40 cellular contexts compared by ENCODE assay signal in genomic region chr3:48416091-48416505, GRCh38. TPM values are rescaled to one million over a fixed set of nuclear protein-coding genes. Genes with fewer than 3 reads are reported as not detected.
"Had no signal": no experiment of that assay in that cellular context is flagged by ENCODE, and none has a peak within 500 bp of the region (broad histone marks: within the 10 kb centered on the region; RNA-seq: fewer than 3 reads in every experiment).

No MANE protein-coding gene starts in this region.

- H3K4me1 ChIP-seq: adrenal gland, body of pancreas had no signal

- H3K9me3 Mint-ChIP-seq: activated CD4-positive, alpha-beta memory T cell treated with anti-CD3 and anti-CD28 coated beads for 36 hours; activated CD4-positive, alpha-beta T cell treated with anti-CD3 and anti-CD28 coated beads, Interleukin-2, amount 10 ng/mL, durations not matched to agents 24 days and 14 days; activated naive CD4-positive, alpha-beta T cell treated with anti-CD3 and anti-CD28 coated beads for 36 hours; activated naive CD8-positive, alpha-beta T cell treated with anti-CD3 and anti-CD28 coated beads for 36 hours; activated T-helper 1 cell treated with anti-CD3 and anti-CD28 coated beads, Interleukin-12 subunit alpha, Interleukin-12 subunit beta, Interleukin-2, Interleukin-4 antibody, amounts not matched to agents 30 ng/mL and 10 ng/mL and 1 ng/mL, durations not matched to agents 14 hours and 24 hours and 36 hours; effector memory CD8-positive, alpha-beta T cell; immature natural killer cell; natural killer cell; stimulated activated memory B cell treated with anti-CD40 and anti-IgM and Interleukin-4, amounts not matched to agents 10 μg/mL and 1 μg/mL and 100 μg/mL, for 72 hours; stimulated activated naive CD8-positive, alpha-beta T cell treated with anti-CD3 and anti-CD28 coated beads, Interleukin-15, amount 100 ng/mL, for 72 hours had no signal

- H3K4me3 ChIP-seq: adrenal gland, body of pancreas, coronary artery, gastroesophageal sphincter, lung, sigmoid colon, tibial artery had no signal

- H3K27ac Mint-ChIP-seq: activated CD4-positive, alpha-beta memory T cell treated with anti-CD3 and anti-CD28 coated beads for 36 hours; activated CD4-positive, alpha-beta T cell treated with anti-CD3 and anti-CD28 coated beads, Interleukin-2, amount 10 ng/mL, durations not matched to agents 24 days and 14 days; activated naive CD4-positive, alpha-beta T cell treated with anti-CD3 and anti-CD28 coated beads for 36 hours; activated naive CD8-positive, alpha-beta T cell treated with anti-CD3 and anti-CD28 coated beads for 36 hours; activated T-helper 1 cell treated with anti-CD3 and anti-CD28 coated beads, Interleukin-12 subunit alpha, Interleukin-12 subunit beta, Interleukin-2, Interleukin-4 antibody, amounts not matched to agents 30 ng/mL and 10 ng/mL and 1 ng/mL, durations not matched to agents 14 hours and 24 hours and 36 hours; effector memory CD8-positive, alpha-beta T cell; immature natural killer cell; natural killer cell; stimulated activated memory B cell treated with anti-CD40 and anti-IgM and Interleukin-4, amounts not matched to agents 10 μg/mL and 1 μg/mL and 100 μg/mL, for 72 hours had no signal

- DNase-seq: activated CD4-positive, alpha-beta memory T cell treated with anti-CD3 and anti-CD28 coated beads for 36 hours; activated CD4-positive, alpha-beta T cell treated with anti-CD3 and anti-CD28 coated beads, Interleukin-2, amount 10 ng/mL, durations not matched to agents 24 days and 14 days; activated CD4-positive, CD25-positive, alpha-beta regulatory T cell treated with anti-CD3 and anti-CD28 coated beads, Interleukin-2, amount 50 U/mL, for 72 hours; activated CD8-positive, alpha-beta memory T cell treated with anti-CD3 and anti-CD28 coated beads, Interleukin-2, amount 50 U/mL, for 4 hours; activated effector memory CD4-positive, alpha-beta T cell treated with anti-CD3 and anti-CD28 coated beads, Interleukin-2, amount 50 U/mL, for 16 hours; activated naive CD4-positive, alpha-beta T cell treated with anti-CD3 and anti-CD28 coated beads for 36 hours; activated naive CD8-positive, alpha-beta T cell treated with anti-CD3 and anti-CD28 coated beads for 36 hours; activated T-cell treated with anti-CD3 and anti-CD28 coated beads, Interleukin-2, amount 50 U/mL, for 1 hour; adrenal gland; body of pancreas; cerebellar nuclear complex; effector memory CD8-positive, alpha-beta T cell; hypothalamus; immature natural killer cell; mesendoderm; natural killer cell; small intestine; stimulated activated CD4-positive, alpha-beta T cell treated with anti-CD3 and anti-CD28 coated beads, Interleukin-1b, Interleukin-23, amount 100 ng/mL, for 48 hours; stimulated activated CD4-positive, alpha-beta T cell treated with anti-CD3 and anti-CD28 coated beads, Interleukin-4, amount 100 ng/mL, for 4 hours; stimulated activated CD8-positive, alpha-beta memory T cell treated with anti-CD3 and anti-CD28 coated beads, Interleukin-4, amount 100 ng/mL, for 48 hours; stimulated activated naive CD8-positive, alpha-beta T cell treated with anti-CD3 and anti-CD28 coated beads, Interleukin-15, amount 100 ng/mL, for 72 hours; T-helper 2 cell had no signal

- H3K9me3 ChIP-seq: adrenal gland, body of pancreas, gastroesophageal sphincter, sigmoid colon, tibial artery had no signal

- H3K36me3 Mint-ChIP-seq: activated CD4-positive, alpha-beta memory T cell treated with anti-CD3 and anti-CD28 coated beads for 36 hours; activated naive CD8-positive, alpha-beta T cell treated with anti-CD3 and anti-CD28 coated beads for 36 hours; immature natural killer cell; natural killer cell; stimulated activated memory B cell treated with anti-CD40 and anti-IgM and Interleukin-4, amounts not matched to agents 10 μg/mL and 1 μg/mL and 100 μg/mL, for 72 hours had no signal

- H3K27me3 Mint-ChIP-seq: activated CD4-positive, alpha-beta memory T cell treated with anti-CD3 and anti-CD28 coated beads for 36 hours; activated CD4-positive, alpha-beta T cell treated with anti-CD3 and anti-CD28 coated beads, Interleukin-2, amount 10 ng/mL, durations not matched to agents 24 days and 14 days; activated naive CD8-positive, alpha-beta T cell treated with anti-CD3 and anti-CD28 coated beads for 36 hours; effector memory CD8-positive, alpha-beta T cell; stimulated activated naive CD8-positive, alpha-beta T cell treated with anti-CD3 and anti-CD28 coated beads, Interleukin-15, amount 100 ng/mL, for 72 hours had no signal

- H3K27ac ChIP-seq: adrenal gland, body of pancreas had no signal

- H3K4me1 Mint-ChIP-seq: activated CD4-positive, alpha-beta T cell treated with anti-CD3 and anti-CD28 coated beads, Interleukin-2, amount 10 ng/mL, durations not matched to agents 24 days and 14 days; activated naive CD8-positive, alpha-beta T cell treated with anti-CD3 and anti-CD28 coated beads for 36 hours; immature natural killer cell; natural killer cell; stimulated activated memory B cell treated with anti-CD40 and anti-IgM and Interleukin-4, amounts not matched to agents 10 μg/mL and 1 μg/mL and 100 μg/mL, for 72 hours; stimulated activated naive CD8-positive, alpha-beta T cell treated with anti-CD3 and anti-CD28 coated beads, Interleukin-15, amount 100 ng/mL, for 72 hours had no signal

- H3K27me3 ChIP-seq: adrenal gland, body of pancreas, gastroesophageal sphincter, sigmoid colon, tibial artery had no signal

- H3K4me3 Mint-ChIP-seq: activated CD4-positive, alpha-beta memory T cell treated with anti-CD3 and anti-CD28 coated beads for 36 hours; activated CD4-positive, alpha-beta T cell treated with anti-CD3 and anti-CD28 coated beads, Interleukin-2, amount 10 ng/mL, durations not matched to agents 24 days and 14 days; activated naive CD4-positive, alpha-beta T cell treated with anti-CD3 and anti-CD28 coated beads for 36 hours; activated naive CD8-positive, alpha-beta T cell treated with anti-CD3 and anti-CD28 coated beads for 36 hours; activated T-helper 1 cell treated with anti-CD3 and anti-CD28 coated beads, Interleukin-12 subunit alpha, Interleukin-12 subunit beta, Interleukin-2, Interleukin-4 antibody, amounts not matched to agents 30 ng/mL and 10 ng/mL and 1 ng/mL, durations not matched to agents 14 hours and 24 hours and 36 hours; effector memory CD8-positive, alpha-beta T cell; immature natural killer cell; natural killer cell; stimulated activated memory B cell treated with anti-CD40 and anti-IgM and Interleukin-4, amounts not matched to agents 10 μg/mL and 1 μg/mL and 100 μg/mL, for 72 hours; stimulated activated naive CD8-positive, alpha-beta T cell treated with anti-CD3 and anti-CD28 coated beads, Interleukin-15, amount 100 ng/mL, for 72 hours had no signal

- ATAC-seq: body of pancreas; effector memory CD8-positive, alpha-beta T cell; gastroesophageal sphincter; left lobe of liver; natural killer cell; stimulated activated memory B cell treated with anti-CD40 and anti-IgM and Interleukin-4, amounts not matched to agents 10 μg/mL and 1 μg/mL and 100 μg/mL, for 72 hours; stimulated activated naive CD8-positive, alpha-beta T cell treated with anti-CD3 and anti-CD28 coated beads, Interleukin-15, amount 100 ng/mL, for 72 hours had no signal

RNA-seq across cellular contexts. Expression of gene FBXW12, which starts 44.1 kb away (rescaled TPM):
- total RNA-seq: activated CD4-positive, alpha-beta memory T cell treated with anti-CD3 and anti-CD28 coated beads for 36 hours; activated CD8-positive, alpha-beta memory T cell treated with anti-CD3 and anti-CD28 coated beads for 36 hours; activated naive CD4-positive, alpha-beta T cell treated with anti-CD3 and anti-CD28 coated beads for 36 hours; activated naive CD8-positive, alpha-beta T cell treated with anti-CD3 and anti-CD28 coated beads for 36 hours; activated T-helper 1 cell treated with anti-CD3 and anti-CD28 coated beads, Interleukin-12 subunit alpha, Interleukin-12 subunit beta, Interleukin-2, Interleukin-4 antibody, amounts not matched to agents 30 ng/mL and 10 ng/mL and 1 ng/mL, durations not matched to agents 14 hours and 24 hours and 36 hours; adrenal gland; aorta; endothelial cell of umbilical vein; fibroblast of lung; fibroblast of villous mesenchyme; gastroesophageal sphincter; left lobe of liver; lung; mononuclear cell; osteocyte; posterior vena cava; renal cortical epithelial cell; sigmoid colon had no signal
- polyA plus RNA-seq: aorta, endothelial cell of umbilical vein, immature natural killer cell, lung, sigmoid colon, small intestine, urinary bladder had no signal
